1 cellular context compared by ENCODE assay signal in genomic region chr5:44808435-44809214, GRCh38.
TF ChIP-seq lines count a peak whose summit lies in the region.

TSS of gene MRPS30 (plus strand) at chr5:44808947. CDS start at chr5:44808963, 16 bp downstream.

TF ChIP-seq in HepG2, 621 proteins besides CTCF, POLR2A, EP300 and RAD21 (continued from another document and continues in another):
- TF ChIP-seq FOXP4 (CRISPR knock-in tag; IDR thresholded peaks at IDR 0.05) (peak; percentile 29; the same call in 1 of the 2 replicates), KDM6A (CRISPR knock-in tag; IDR thresholded peaks at IDR 0.05; ENCODE audit: low read depth) (no peak), ZNF646 (CRISPR knock-in tag; IDR thresholded peaks at IDR 0.05) (no peak), MXD4 (CRISPR knock-in tag; IDR thresholded peaks at IDR 0.05) (no peak; the same call in 1 of the 2 replicates), SOX6 (IDR thresholded peaks at IDR 0.05) (no peak), SOX6 (CRISPR knock-in tag; IDR thresholded peaks at IDR 0.05) (peak; percentile 80), CEBPB (IDR thresholded peaks at IDR 0.05; ENCODE audit: borderline replicate concordance, low read depth, low read length) (peak; percentile 99), ZNF501 (CRISPR knock-in tag; IDR thresholded peaks at IDR 0.05) (peak; percentile 75), ZNF343 (CRISPR knock-in tag; IDR thresholded peaks at IDR 0.05) (no peak), HCFC1 (IDR thresholded peaks at IDR 0.05; ENCODE audit: low read depth, low read length) (no peak; the same call in 1 of the 2 replicates), YEATS2 (CRISPR knock-in tag; IDR thresholded peaks at IDR 0.05; ENCODE audit: borderline replicate concordance) (peak; percentile 34; the same call in 1 of the 2 replicates), AGO2 (optimal IDR thresholded peaks at IDR 0.05; ENCODE audit: low read depth, low read length) (peak; percentile 82), SRY (CRISPR knock-in tag; IDR thresholded peaks at IDR 0.05) (peak; percentile 88), ZNF598 (CRISPR knock-in tag; IDR thresholded peaks at IDR 0.05; ENCODE audit: borderline replicate concordance) (peak; percentile 84; the same call in 1 of the 2 replicates), ZNF644 (CRISPR knock-in tag; IDR thresholded peaks at IDR 0.05; ENCODE audit: low read depth) (peak; percentile 87), RFXAP (CRISPR knock-in tag; IDR thresholded peaks at IDR 0.05; ENCODE audit: borderline replicate concordance) (peak; percentile 92), SNAPC4 (CRISPR knock-in tag; IDR thresholded peaks at IDR 0.05) (no peak), ZKSCAN8 (CRISPR knock-in tag; IDR thresholded peaks at IDR 0.05; ENCODE audit: borderline replicate concordance) (no peak), AFF4 (CRISPR knock-in tag; IDR thresholded peaks at IDR 0.05) (no peak), REPIN1 (CRISPR knock-in tag; IDR thresholded peaks at IDR 0.05; ENCODE audit: borderline replicate concordance, low read depth) (no peak), ZNF703 (CRISPR knock-in tag; IDR thresholded peaks at IDR 0.05; ENCODE audit: borderline replicate concordance) (no peak), RFX3 (CRISPR knock-in tag; IDR thresholded peaks at IDR 0.05) (no peak), ZFP91 (CRISPR knock-in tag; IDR thresholded peaks at IDR 0.05; ENCODE audit: borderline replicate concordance) (peak; percentile 90; the same call in 1 of the 2 replicates), ZBTB26 (CRISPR knock-in tag; IDR thresholded peaks at IDR 0.05; ENCODE audit: borderline replicate concordance) (no peak), FOXK2 (IDR thresholded peaks at IDR 0.05) (no peak), MTERF4 (CRISPR knock-in tag; IDR thresholded peaks at IDR 0.05) (peak; percentile 44; the same call in 1 of the 2 replicates), MXD3 (CRISPR knock-in tag; IDR thresholded peaks at IDR 0.05) (0 out of 2 replicates have a peak, but pooled peaks have one; percentile 36), BCL3 (CRISPR knock-in tag; IDR thresholded peaks at IDR 0.05) (peak; percentile 80; the same call in 1 of the 2 replicates), ZFP90 (CRISPR knock-in tag; IDR thresholded peaks at IDR 0.05; ENCODE audit: borderline replicate concordance) (0 out of 2 replicates have a peak, but pooled peaks have one; percentile 22), ERF (CRISPR knock-in tag; IDR thresholded peaks at IDR 0.05) (peak; percentile 14; the same call in 1 of the 2 replicates), TOPORS (CRISPR knock-in tag; IDR thresholded peaks at IDR 0.05) (peak; percentile 50; the same call in 1 of the 2 replicates), ZNF431 (CRISPR knock-in tag; IDR thresholded peaks at IDR 0.05; ENCODE audit: borderline replicate concordance, low read depth) (0 out of 2 replicates have a peak, but pooled peaks have one; percentile 23)
